9 cellular contexts compared by ENCODE assay signal in the genomic region with DNA sequence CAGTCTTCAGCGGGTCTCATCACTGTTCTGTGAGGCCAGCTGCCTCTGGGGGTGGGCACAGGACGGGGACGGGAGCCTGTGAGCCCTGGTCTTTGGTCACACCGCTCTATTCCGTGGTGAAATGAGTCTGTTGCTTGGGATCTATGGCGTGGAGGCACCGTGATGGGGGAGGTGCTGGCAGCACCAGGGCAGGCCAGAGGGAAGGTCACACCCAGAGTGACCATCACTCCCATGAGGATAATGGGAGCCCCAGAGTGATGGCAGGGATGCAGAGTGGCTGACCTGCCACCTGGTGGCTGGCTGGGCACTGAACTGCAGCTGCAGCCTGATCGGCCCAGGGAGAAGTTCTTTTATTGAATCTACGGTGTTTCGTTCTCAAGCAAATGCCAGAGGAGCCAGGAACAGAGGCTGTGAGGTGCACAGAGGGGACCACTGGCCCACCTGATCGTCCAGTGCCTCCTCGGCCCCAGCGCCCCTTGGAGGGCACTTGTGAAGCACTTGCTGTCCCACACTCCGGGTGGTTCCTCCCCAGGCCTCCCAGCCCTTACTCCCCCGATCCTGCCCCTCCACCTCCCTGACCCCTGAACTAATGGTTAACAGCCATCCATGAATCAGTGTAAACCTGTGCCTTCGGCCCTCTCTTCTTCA. TPM values are rescaled to one million over a fixed set of nuclear protein-coding genes. Genes with fewer than 3 reads are reported as not detected.
DNase-seq lines count a peak whose midpoint lies in the region; ATAC-seq and TF ChIP-seq lines count a peak whose summit lies in the region.
"Had no signal": no experiment of that assay in that cellular context is flagged by ENCODE, and none has a peak within 500 bp of the region (broad histone marks: within the 10 kb centered on the region; RNA-seq: fewer than 3 reads in every experiment).

No MANE protein-coding gene starts in this region.

- peak; percentile 49 for DNase-seq in NCI-H146 (lab: John Stamatoyannopoulos, UW)
- no peak for DNase-seq in NCI-H146 treated with DMSO at 0.1 percent for 48 hours (lab: John Stamatoyannopoulos, UW; ENCODE audit: unreplicated experiment)
- DNase-seq in endothelial cell (ENCODE audit: low spot score), result peak; percentile 66
- peak; percentile 73 for DNase-seq in neural progenitor cell (ENCODE audit: low spot score)
- no peak for DNase-seq in natural killer cell treated with Interleukin-12 subunit alpha and Interleukin-12 subunit beta and Interleukin-15 and Interleukin-18, amount 100 ng/mL, for 72 hours (ENCODE audit: low spot score)

- H3K79me2 ChIP-seq in OCI-LY1 (ENCODE audit: insufficient read depth, low read length) (no peaks in the 10 kb centered on the region), neural progenitor cell (ENCODE audit: low read depth) (no peaks in the 10 kb centered on the region)

- H3K4me2 ChIP-seq in OCI-LY1 (ENCODE audit: low read length), result no peak overlapping the region
- H3K4me2 ChIP-seq in neural progenitor cell, result no peak overlapping the region

- H3K4me3 ChIP-seq in OCI-LY1 (ENCODE audit: low read depth, low read length, poor library complexity, severe bottlenecking), result no peak overlapping the region
- H3K4me3 ChIP-seq in neural progenitor cell, result no peak overlapping the region
- H3K4me3 ChIP-seq: BLaER1 had no signal

- H3K9me3 ChIP-seq in OCI-LY1 (ENCODE audit: low read length) (no peaks in the 10 kb centered on the region), neural progenitor cell (ENCODE audit: low read depth) (no peaks in the 10 kb centered on the region)
- H3K9me3 ChIP-seq: BLaER1 had no signal

- no peak overlapping the region for H3K27ac Mint-ChIP-seq in endothelial cell (ENCODE audit: unreplicated experiment)
- peak overlapping the region; percentile 96 for H3K27ac Mint-ChIP-seq in neural progenitor cell
- H3K27ac Mint-ChIP-seq in natural killer cell treated with Interleukin-12 subunit alpha and Interleukin-12 subunit beta and Interleukin-15 and Interleukin-18, amount 100 ng/mL, for 72 hours, result no peak overlapping the region

- H3K9me3 Mint-ChIP-seq in endothelial cell (ENCODE audit: unreplicated experiment), result no peaks in the 10 kb centered on the region
- H3K9me3 Mint-ChIP-seq in neural progenitor cell, result peaks cover 5% of the 10 kb centered on the region
- H3K9me3 Mint-ChIP-seq in natural killer cell treated with Interleukin-12 subunit alpha and Interleukin-12 subunit beta and Interleukin-15 and Interleukin-18, amount 100 ng/mL, for 72 hours, result no peaks in the 10 kb centered on the region

- H3K4me1 ChIP-seq in OCI-LY1 (ENCODE audit: insufficient read depth, low read length, severe bottlenecking) (no peaks in the 10 kb centered on the region), neural progenitor cell (no peaks in the 10 kb centered on the region)

- H3K4me1 Mint-ChIP-seq in endothelial cell (ENCODE audit: unreplicated experiment) (no peaks in the 10 kb centered on the region), neural progenitor cell (peaks cover 22% of the 10 kb centered on the region)
- H3K4me1 Mint-ChIP-seq in natural killer cell treated with Interleukin-12 subunit alpha and Interleukin-12 subunit beta and Interleukin-15 and Interleukin-18, amount 100 ng/mL, for 72 hours (ENCODE audit: low read depth in 2 of 2), result no peaks in the 10 kb centered on the region

- H4K20me1 ChIP-seq in OCI-LY1 (ENCODE audit: insufficient read depth, low read length) (no peaks in the 10 kb centered on the region), neural progenitor cell (ENCODE audit: low read depth) (no peaks in the 10 kb centered on the region)

- H3K36me3 Mint-ChIP-seq in endothelial cell (ENCODE audit: low read depth, unreplicated experiment), result no peaks in the 10 kb centered on the region
- no peaks in the 10 kb centered on the region for H3K36me3 Mint-ChIP-seq in neural progenitor cell
- no peaks in the 10 kb centered on the region for H3K36me3 Mint-ChIP-seq in natural killer cell treated with Interleukin-12 subunit alpha and Interleukin-12 subunit beta and Interleukin-15 and Interleukin-18, amount 100 ng/mL, for 72 hours

- peak; percentile 58 for TF ChIP-seq CTCF in OCI-LY1 (IDR thresholded peaks at IDR 0.05; ENCODE audit: low read length)
- peak; percentile 64 for TF ChIP-seq CTCF in endothelial cell (IDR thresholded peaks at IDR 0.05; ENCODE audit: unreplicated experiment)
- TF ChIP-seq CTCF in neural progenitor cell (IDR thresholded peaks at IDR 0.05), result peak; percentile 67

- H2AFZ ChIP-seq in OCI-LY1 (ENCODE audit: low read length) (no peak overlapping the region), neural progenitor cell (replicated peaks) (peak overlapping the region; percentile 50)

- H3K27me3 Mint-ChIP-seq in endothelial cell (ENCODE audit: unreplicated experiment), result peaks cover 26% of the 10 kb centered on the region
- H3K27me3 Mint-ChIP-seq in neural progenitor cell (ENCODE audit: insufficient read depth, low read depth), result peaks cover 8% of the 10 kb centered on the region
- no peaks in the 10 kb centered on the region for H3K27me3 Mint-ChIP-seq in natural killer cell treated with Interleukin-12 subunit alpha and Interleukin-12 subunit beta and Interleukin-15 and Interleukin-18, amount 100 ng/mL, for 72 hours

- H3K36me3 ChIP-seq in OCI-LY1 (ENCODE audit: insufficient read depth, low read length) (no peaks in the 10 kb centered on the region), neural progenitor cell (no peaks in the 10 kb centered on the region)
- H3K36me3 ChIP-seq: BLaER1 had no signal

- no peaks in the 10 kb centered on the region for H3K9me2 ChIP-seq in OCI-LY1 (ENCODE audit: low read depth, low read length)

- H3K4me3 Mint-ChIP-seq in endothelial cell (ENCODE audit: unreplicated experiment) (no peak overlapping the region), neural progenitor cell (peak overlapping the region; percentile 40)
- no peak overlapping the region for H3K4me3 Mint-ChIP-seq in natural killer cell treated with Interleukin-12 subunit alpha and Interleukin-12 subunit beta and Interleukin-15 and Interleukin-18, amount 100 ng/mL, for 72 hours

- H3K27ac ChIP-seq in OCI-LY1 (ENCODE audit: low read depth, low read length, poor library complexity, severe bottlenecking) (no peak overlapping the region), neural progenitor cell (no peak overlapping the region)
- H3K27ac ChIP-seq: BLaER1 had no signal

- ATAC-seq in natural killer cell treated with Interleukin-12 subunit alpha and Interleukin-12 subunit beta and Interleukin-15 and Interleukin-18, amount 100 ng/mL, for 72 hours, result no peak
- ATAC-seq in HG02981 (IDR thresholded peaks at IDR 0.05; ENCODE audit: unreplicated experiment) (no peak), GM18867 (IDR thresholded peaks at IDR 0.05; ENCODE audit: unreplicated experiment) (no peak)

- H3K9ac ChIP-seq in OCI-LY1 (ENCODE audit: low read length) (no peak overlapping the region), neural progenitor cell (no peak overlapping the region)
- H3K9ac ChIP-seq: BLaER1 had no signal

- H3F3A ChIP-seq in OCI-LY1 (ENCODE audit: insufficient read depth, low read length) (no peaks in the 10 kb centered on the region), neural progenitor cell (ENCODE audit: low read depth) (no peaks in the 10 kb centered on the region)

- H3K27me3 ChIP-seq in OCI-LY1 (ENCODE audit: insufficient read depth, low read length), result no peaks in the 10 kb centered on the region
- no peaks in the 10 kb centered on the region for H3K27me3 ChIP-seq in neural progenitor cell

RNA-seq across cellular contexts. Expression of gene KCNIP3, which starts 17.9 kb away (rescaled TPM):
- 0.26 TPM for total RNA-seq in endothelial cell (ENCODE audit: unreplicated experiment)
- total RNA-seq in neural progenitor cell (ENCODE audit: low replicate concordance), result 0.64 and 1.1 TPM in 2 replicates
- total RNA-seq in natural killer cell treated with Interleukin-12 subunit alpha and Interleukin-12 subunit beta and Interleukin-15 and Interleukin-18, amount 100 ng/mL, for 72 hours, result not detected

RNA-seq across cellular contexts. Expression of gene PROM2, which starts 40.8 kb away (rescaled TPM):
- 0.62 TPM for total RNA-seq in endothelial cell (ENCODE audit: unreplicated experiment)
- 0.95 and 2.4 TPM in 2 replicates for total RNA-seq in neural progenitor cell (ENCODE audit: low replicate concordance)
- 1 to 10 TPM in 1 of 2 donors, under 1 TPM in 1; 0.95 to 1.1 TPM for total RNA-seq in natural killer cell treated with Interleukin-12 subunit alpha and Interleukin-12 subunit beta and Interleukin-15 and Interleukin-18, amount 100 ng/mL, for 72 hours

Comparison
In these comparisons a context has a peak if more than half of its experiments do, and no peak if none do; other contexts are left out.
1. DNase-seq: peak in NCI-H146 (single experiment), endothelial cell (single experiment) and neural progenitor cell (single experiment); none in NCI-H146 treated with DMSO at 0.1 percent for 48 hours (single experiment) and natural killer cell treated with Interleukin-12 subunit alpha and Interleukin-12 subunit beta and Interleukin-15 and Interleukin-18, amount 100 ng/mL, for 72 hours (single experiment).
2. Peak in every context shown above with its lines, with median percentiles within 50 percentile points of each other: CTCF ChIP-seq.